8 cellular contexts compared by ENCODE assay signal in the genomic region with DNA sequence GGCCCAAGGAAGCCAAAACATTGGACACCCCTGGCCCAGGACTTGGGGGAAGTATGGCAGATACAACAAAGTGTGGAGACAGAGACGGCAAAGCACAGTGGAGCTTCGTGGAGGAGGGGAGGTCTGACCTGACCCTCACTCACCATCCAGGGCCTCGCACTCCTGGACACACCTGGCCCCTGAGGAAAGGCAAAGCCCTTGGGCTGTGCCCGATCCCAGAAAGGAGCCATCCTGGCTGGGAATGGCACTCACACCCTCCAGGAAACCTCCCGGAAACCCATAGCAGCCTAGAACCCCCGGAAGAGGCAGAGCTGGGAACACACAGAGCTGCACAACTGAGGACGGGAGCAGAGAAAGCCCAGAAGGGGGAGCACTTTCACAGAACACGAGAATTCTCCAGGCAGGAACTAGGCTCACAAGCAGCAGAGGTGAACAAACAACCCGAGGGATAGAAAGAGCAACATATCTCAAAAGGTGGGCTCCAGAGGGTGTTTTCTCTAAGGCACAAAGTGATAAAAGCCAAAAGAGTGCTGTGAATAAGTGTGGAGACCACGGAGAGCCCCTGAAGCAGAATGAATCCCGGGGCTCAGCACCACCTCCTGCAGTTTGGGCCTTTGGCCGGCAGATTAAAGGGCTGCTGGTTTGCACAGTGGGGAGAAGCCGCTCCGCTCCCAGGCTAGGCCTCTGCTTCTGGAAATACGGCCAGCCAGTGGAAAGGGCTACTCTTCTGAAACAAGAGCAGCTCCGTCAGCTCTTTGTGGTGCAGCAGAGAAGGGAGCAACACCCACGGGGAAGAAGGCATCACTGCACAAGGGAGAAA.
DNase-seq lines count a peak whose midpoint lies in the region; ATAC-seq and TF ChIP-seq lines count a peak whose summit lies in the region.

No MANE protein-coding gene starts in this region.

- peaks cover 0 to 96% of the 10 kb centered on the region in 2 donors for H3K36me3 ChIP-seq in gastroesophageal sphincter

- no peak overlapping the region for H3K4me3 ChIP-seq in gastroesophageal sphincter

- TF ChIP-seq POLR2A in gastroesophageal sphincter (IDR thresholded peaks at IDR 0.05), result no peak

- H3K9me3 ChIP-seq in gastroesophageal sphincter, result no peaks in the 10 kb centered on the region

- WGBS in gastroesophageal sphincter (ENCODE audit: low coverage in 1 of 2), 2 donors, result 18 to 40% methylated on average over 5 of the region's 17 CpGs

- intact Hi-C loops in activated B cell treated with CpG ODN at 0.5 μM for 24 hours (cut with micrococcal nuclease), result loop anchor here (1.0 to 5.0 kb wide), 2 partner anchors 113 to 454 kb away; no protein-coding TSS in a partner anchor

- H3K4me1 Mint-ChIP-seq in IgD-negative memory B cell (peaks cover 0 to 2% (median 0%) of the 10 kb centered on the region in 3 donors), activated B cell treated with CpG ODN at 0.5 μM for 24 hours (no peaks in the 10 kb centered on the region)

- CTCF ChIA-PET in activated B cell treated with CpG ODN at 0.5 μM for 24 hours (lab: Charles Lee), result interaction anchor here (1.1 to 1.8 kb wide), 4 partner anchors 12 to 112 kb away, joined by 3 to 8 read pairs (median 5); no protein-coding TSS in a partner anchor

- no peak for TF ChIP-seq EP300 in gastroesophageal sphincter (IDR thresholded peaks at IDR 0.05)

- no peak for TF ChIP-seq CTCF in activated B cell treated with CpG ODN at 0.5 μM for 24 hours (IDR thresholded peaks at IDR 0.05)
- peak in 3 of 4 experiments; percentile 54 to 65 (median 58) for TF ChIP-seq CTCF in gastroesophageal sphincter (IDR thresholded peaks at IDR 0.05)

- DNase-seq in NCI-H524 (lab: John Stamatoyannopoulos, UW) (peak; percentile 11 to 46), NCI-H524 treated with DMSO at 0.1 percent for 48 hours (lab: John Stamatoyannopoulos, UW) (no peak), activated B cell treated with CpG ODN at 0.5 μM for 24 hours (no peak), occipital lobe (lab: John Stamatoyannopoulos, UW) (peak; percentile 39)
- DNase-seq in effector CD4-positive, alpha-beta T cell, result no peak

- no peak overlapping the region for H3K4me3 Mint-ChIP-seq in IgD-negative memory B cell
- H3K4me3 Mint-ChIP-seq in activated B cell treated with CpG ODN at 0.5 μM for 24 hours, result no peak overlapping the region

- no peaks in the 10 kb centered on the region for H3K27me3 ChIP-seq in gastroesophageal sphincter

- H3K9me3 Mint-ChIP-seq in IgD-negative memory B cell (no peaks in the 10 kb centered on the region), activated B cell treated with CpG ODN at 0.5 μM for 24 hours (no peaks in the 10 kb centered on the region)

- H3K27me3 Mint-ChIP-seq in IgD-negative memory B cell, result no peaks in the 10 kb centered on the region
- no peaks in the 10 kb centered on the region for H3K27me3 Mint-ChIP-seq in activated B cell treated with CpG ODN at 0.5 μM for 24 hours

- ATAC-seq in activated B cell treated with CpG ODN at 0.5 μM for 24 hours (ENCODE audit: low read depth) (peak; percentile 31), gastroesophageal sphincter (peak; percentile 63), HG02938 (IDR thresholded peaks at IDR 0.05; ENCODE audit: unreplicated experiment) (no peak)

- H3K27ac ChIP-seq in gastroesophageal sphincter, result peak overlapping the region in 2 of 4 donors; percentile 2 to 41

- POLR2A ChIA-PET in activated B cell treated with CpG ODN at 0.5 μM for 24 hours (lab: Charles Lee), result no interaction called here

- H3K27ac Mint-ChIP-seq in IgD-negative memory B cell, result peak overlapping the region in 2 of 3 donors; percentile 43 to 63
- no peak overlapping the region for H3K27ac Mint-ChIP-seq in activated B cell treated with CpG ODN at 0.5 μM for 24 hours

- H3K36me3 Mint-ChIP-seq in IgD-negative memory B cell, result peaks cover 2% of the 10 kb centered on the region
- H3K36me3 Mint-ChIP-seq in activated B cell treated with CpG ODN at 0.5 μM for 24 hours (ENCODE audit: low read depth), result peaks cover 89% of the 10 kb centered on the region

- peaks cover 0 to 13% (median 6%) of the 10 kb centered on the region in 3 donors for H3K4me1 ChIP-seq in gastroesophageal sphincter

Comparison
In these comparisons a context has a peak if more than half of its experiments do, and no peak if none do; other contexts are left out.
1. DNase-seq: peak in NCI-H524 (2 of 2) and occipital lobe (single experiment); none in NCI-H524 treated with DMSO at 0.1 percent for 48 hours (single experiment), activated B cell treated with CpG ODN at 0.5 μM for 24 hours (single experiment) and effector CD4-positive, alpha-beta T cell (single experiment).